8 cellular contexts compared by ENCODE assay signal in the genomic region with DNA sequence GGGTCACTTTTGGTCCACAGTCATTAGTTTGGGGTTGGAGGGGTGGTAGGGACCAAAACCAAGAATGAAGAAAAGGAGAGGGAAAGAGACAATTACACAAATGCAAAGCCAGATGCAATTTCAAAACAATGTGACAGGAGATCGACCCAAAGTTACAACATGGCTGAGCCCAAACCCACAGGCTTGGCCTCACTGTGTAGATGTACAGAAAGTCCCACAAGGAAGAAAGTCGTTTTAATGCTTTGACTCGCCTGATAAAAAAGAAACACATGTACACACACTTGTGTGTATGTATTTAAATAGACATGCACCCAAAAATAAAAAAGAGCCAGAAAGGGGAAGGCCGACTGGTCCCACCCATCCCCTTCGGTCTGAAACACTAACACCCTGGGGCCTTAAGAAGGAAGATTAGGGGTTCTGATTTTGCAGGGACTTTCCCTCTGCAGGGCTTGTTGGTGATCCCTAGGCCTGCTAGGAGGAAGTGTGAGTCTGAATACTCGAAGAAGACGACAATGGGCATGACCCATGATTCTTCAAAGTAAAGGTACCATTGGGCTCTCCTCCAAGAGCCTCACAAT.
DNase-seq lines count a peak whose midpoint lies in the region; ATAC-seq and TF ChIP-seq lines count a peak whose summit lies in the region.

No MANE protein-coding gene starts in this region.

- dilution Hi-C loops in IMR-90 (cut with HindIII; ENCODE audit: low sequenced_read_pairs, unreplicated experiment): no loop called here

- H2AK5ac ChIP-seq in IMR-90 (ENCODE audit: low read depth, low read length): peak overlapping the region; percentile 20; the same call in 1 of the 2 replicates

- H3K27me3 ChIP-seq in IMR-90 (ENCODE audit: control insufficient read depth, insufficient read depth, low read length): no peaks in the 10 kb centered on the region
- no peaks in the 10 kb centered on the region for H3K27me3 ChIP-seq in esophagus squamous epithelium

- 0 out of 2 replicates have a peak overlapping the region, but pooled peaks have one; percentile 22 for H2BK20ac ChIP-seq in IMR-90 (ENCODE audit: low read depth, low read length)

- WGBS in IMR-90 (ENCODE audit: extremely low coverage in 2 of 2, insufficient read length in 1 of 2), 2 experiments: 100% methylated on average over 2 of the region's 7 CpGs; no CpG with 5 or more reads in 1 of the 2 experiments
- WGBS in esophagus squamous epithelium, 2 donors: 42 to 51% methylated on average over 7 of the region's 7 CpGs

- H3K4me3 ChIP-seq in GM12864 (ENCODE audit: low read depth, low read length) (peak overlapping the region; percentile 50; the same call in 1 of the 2 replicates), IMR-90 (ENCODE audit: insufficient read depth, low read depth, low read length) (no peak overlapping the region), esophagus squamous epithelium (peak overlapping the region in 1 of 4 donors; percentile 12)

- BruUV-seq in IMR-90 (replicated peaks; lab: Mats Ljungman, UMichigan): no TSS peak

- H4K20me1 ChIP-seq in IMR-90 (ENCODE audit: insufficient read depth, low read length): peaks cover 30% of the 10 kb centered on the region

- POLR2A ChIA-PET in IMR-90 (lab: Charles Lee; ENCODE audit: unreplicated experiment): no interaction called here

- TF ChIP-seq CTCF in GM12864 (IDR thresholded peaks at IDR 0.05; ENCODE audit: low read depth, low read length, missing control alignments) (no peak), IMR-90 (conservative IDR thresholded peaks at IDR 0.05; ENCODE audit: low read depth, low read length) (no peak), esophagus squamous epithelium (IDR thresholded peaks at IDR 0.05) (no peak)

- H3K23ac ChIP-seq in IMR-90 (ENCODE audit: low read depth, low read length): peak overlapping the region; percentile 47; the same call in 1 of the 2 replicates

- H3K14ac ChIP-seq in IMR-90 (replicated peaks; ENCODE audit: low read depth, low read length): no peak overlapping the region

- H3K4ac ChIP-seq in IMR-90 (ENCODE audit: low read depth, low read length): 0 out of 2 replicates have a peak overlapping the region, but pooled peaks have one; percentile 13

- CTCF ChIA-PET in IMR-90 (lab: Yijun Ruan, JAX): interaction anchor here (1.0 to 1.1 kb wide), 2 partner anchors 147 to 193 kb away, joined by 3 read pairs; no protein-coding TSS in a partner anchor

- no peak overlapping the region for H2BK15ac ChIP-seq in IMR-90 (ENCODE audit: low read depth, low read length)

- intact Hi-C loops in IMR-90 (cut with micrococcal nuclease) (no loop called here), esophagus squamous epithelium (cut with DNase I) (no loop called here)

- H3K27ac ChIP-seq in IMR-90 (ENCODE audit: insufficient read depth, low read length) (no peak overlapping the region), esophagus squamous epithelium (peak overlapping the region in 3 of 4 donors; percentile 66 to 83 (median 79))

- H3K79me1 ChIP-seq in IMR-90 (ENCODE audit: low read depth in 1 of 2, low read length in 2 of 2): peaks cover 59 to 93% of the 10 kb centered on the region in 2 experiments

- no peak overlapping the region for H3K56ac ChIP-seq in IMR-90 (ENCODE audit: extremely low read depth, insufficient read depth, low read length)

- no peak overlapping the region for H4K5ac ChIP-seq in IMR-90 (ENCODE audit: low read depth, low read length)

- H3K4me1 ChIP-seq in IMR-90 (ENCODE audit: control insufficient read depth, insufficient read depth, low read length): peaks cover 24% of the 10 kb centered on the region
- peaks cover 0 to 61% (median 26%) of the 10 kb centered on the region in 3 donors for H3K4me1 ChIP-seq in esophagus squamous epithelium

- TF ChIP-seq POLR2A in IMR-90 (IDR thresholded peaks at IDR 0.05; ENCODE audit: low read depth, low read length) (no peak), esophagus squamous epithelium (IDR thresholded peaks at IDR 0.05) (no peak)

- H2BK120ac ChIP-seq in IMR-90 (ENCODE audit: low read depth, low read length): no peak overlapping the region

- in situ Hi-C loops in IMR-90 (cut with MboI; ENCODE audit: low sequenced_read_pairs): no loop called here

- no peak overlapping the region for H2AFZ ChIP-seq in IMR-90 (replicated peaks; ENCODE audit: low read length, poor library complexity)

- H2AK9ac ChIP-seq in IMR-90 (replicated peaks; ENCODE audit: low read depth, low read length, poor library complexity): no peak overlapping the region

- no peak for TF ChIP-seq RAD21 in IMR-90 (IDR thresholded peaks at IDR 0.05; ENCODE audit: low read length)

- H3K36me3 ChIP-seq in IMR-90 (ENCODE audit: control insufficient read depth, insufficient read depth, low read length) (peaks cover 43% of the 10 kb centered on the region), esophagus squamous epithelium (peaks cover 0 to 62% (median 7%) of the 10 kb centered on the region in 3 donors)

- no peak overlapping the region for H3K4me2 ChIP-seq in IMR-90 (ENCODE audit: low read depth, low read length)

- no peak overlapping the region for H3K18ac ChIP-seq in IMR-90 (ENCODE audit: low read depth, low read length)

- H4K8ac ChIP-seq in IMR-90 (ENCODE audit: low read depth in 2 of 2, low read length in 2 of 2): no peak overlapping the region; a peak in 1 of 4 replicates

- H2BK5ac ChIP-seq in IMR-90 (ENCODE audit: low read depth, low read length, poor library complexity, severe bottlenecking): peak overlapping the region; percentile 63

- peaks cover 28% of the 10 kb centered on the region for H3K9me1 ChIP-seq in IMR-90 (ENCODE audit: insufficient read depth, low read length)

- ATAC-seq in GM21381 (IDR thresholded peaks at IDR 0.05; ENCODE audit: unreplicated experiment) (peak; percentile 64), IMR-90 (ENCODE audit: low read depth) (no peak)

- H4K91ac ChIP-seq in IMR-90 (ENCODE audit: insufficient read depth, low read depth, low read length): no peak overlapping the region

- H3K9me3 ChIP-seq in IMR-90 (ENCODE audit: control insufficient read depth, insufficient read depth, low read length): no peaks in the 10 kb centered on the region
- H3K9me3 ChIP-seq in esophagus squamous epithelium: no peaks in the 10 kb centered on the region

- DNase-seq in GM12864 (ENCODE audit: low read depth) (peak; percentile 77), IMR-90 (no peak), esophagus squamous epithelium (lab: John Stamatoyannopoulos, UW) (no peak), NCI-H748 (lab: John Stamatoyannopoulos, UW; ENCODE audit: unreplicated experiment) (no peak), amniotic stem cell (lab: John Stamatoyannopoulos, UW) (no peak), NCI-H446 (lab: John Stamatoyannopoulos, UW) (no peak)
- no peak for DNase-seq in activated CD4-positive, alpha-beta T cell treated with anti-CD3 and anti-CD28 coated beads, Interleukin-2, amount 50 U/mL, for 4 hours

- H3K9ac ChIP-seq in IMR-90 (ENCODE audit: low read depth, low read length): no peak overlapping the region

TF ChIP-seq in IMR-90, 13 proteins besides CTCF, POLR2A, EP300 and RAD21:
- TF ChIP-seq CEBPB (IDR thresholded peaks at IDR 0.05; ENCODE audit: low read depth, low read length) (no peak), RFX5 (IDR thresholded peaks at IDR 0.05; ENCODE audit: low read depth, low read length) (no peak), MAZ (IDR thresholded peaks at IDR 0.05; ENCODE audit: borderline replicate concordance, low read depth, low read length) (no peak), MXI1 (IDR thresholded peaks at IDR 0.05; ENCODE audit: borderline replicate concordance, low read depth, low read length) (no peak), RCOR1 (IDR thresholded peaks at IDR 0.05; ENCODE audit: insufficient replicate concordance, low read length) (no peak), CHD1 (IDR thresholded peaks at IDR 0.05; ENCODE audit: low read depth, low read length) (no peak), NFE2L2 (IDR thresholded peaks at IDR 0.05; ENCODE audit: low read depth, low read length) (no peak), MAFK (IDR thresholded peaks at IDR 0.05; ENCODE audit: low read depth, low read length) (no peak), SMC3 (IDR thresholded peaks at IDR 0.05; ENCODE audit: low read depth, low read length) (no peak), BHLHE40 (IDR thresholded peaks at IDR 0.05; ENCODE audit: low read depth, low read length) (no peak), FOS (IDR thresholded peaks at IDR 0.05; ENCODE audit: low read depth, low read length) (no peak)
- TF ChIP-seq, protein P1, sequence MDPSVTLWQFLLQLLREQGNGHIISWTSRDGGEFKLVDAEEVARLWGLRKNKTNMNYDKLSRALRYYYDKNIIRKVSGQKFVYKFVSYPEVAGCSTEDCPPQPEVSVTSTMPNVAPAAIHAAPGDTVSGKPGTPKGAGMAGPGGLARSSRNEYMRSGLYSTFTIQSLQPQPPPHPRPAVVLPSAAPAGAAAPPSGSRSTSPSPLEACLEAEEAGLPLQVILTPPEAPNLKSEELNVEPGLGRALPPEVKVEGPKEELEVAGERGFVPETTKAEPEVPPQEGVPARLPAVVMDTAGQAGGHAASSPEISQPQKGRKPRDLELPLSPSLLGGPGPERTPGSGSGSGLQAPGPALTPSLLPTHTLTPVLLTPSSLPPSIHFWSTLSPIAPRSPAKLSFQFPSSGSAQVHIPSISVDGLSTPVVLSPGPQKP (IDR thresholded peaks at IDR 0.05; ENCODE audit: borderline replicate concordance, low read depth, low read length): no peak
- TF ChIP-seq, protein P2, sequence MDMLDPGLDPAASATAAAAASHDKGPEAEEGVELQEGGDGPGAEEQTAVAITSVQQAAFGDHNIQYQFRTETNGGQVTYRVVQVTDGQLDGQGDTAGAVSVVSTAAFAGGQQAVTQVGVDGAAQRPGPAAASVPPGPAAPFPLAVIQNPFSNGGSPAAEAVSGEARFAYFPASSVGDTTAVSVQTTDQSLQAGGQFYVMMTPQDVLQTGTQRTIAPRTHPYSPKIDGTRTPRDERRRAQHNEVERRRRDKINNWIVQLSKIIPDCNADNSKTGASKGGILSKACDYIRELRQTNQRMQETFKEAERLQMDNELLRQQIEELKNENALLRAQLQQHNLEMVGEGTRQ (IDR thresholded peaks at IDR 0.05; ENCODE audit: low read depth, low read length): no peak
TF ChIP-seq in IMR-90: peak in this region for 0.
